1 cellular context compared by ENCODE assay signal in the genomic region with DNA sequence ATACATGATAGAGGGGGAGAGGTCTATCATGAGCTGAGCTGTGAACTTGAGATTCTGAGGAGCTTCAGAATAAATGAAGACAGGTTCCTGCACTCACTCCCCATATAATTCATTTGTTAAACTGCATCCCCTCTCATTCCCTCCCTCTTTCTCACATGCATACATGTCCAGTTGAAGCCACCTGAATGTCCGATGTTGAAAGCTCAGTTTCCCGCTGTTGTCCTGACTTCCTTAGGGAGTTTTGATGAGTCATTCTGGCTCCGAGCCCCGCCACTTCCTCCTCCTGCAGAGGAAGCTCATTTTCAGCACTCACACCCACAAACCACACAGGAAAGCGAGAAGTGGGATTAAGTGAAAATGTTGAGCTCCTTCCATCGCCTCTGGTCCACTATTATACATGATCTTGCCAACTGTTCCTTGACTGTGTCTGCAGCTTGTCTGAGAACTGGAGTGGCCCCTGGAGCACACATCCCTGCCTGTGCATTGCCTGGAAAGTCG.
TF ChIP-seq lines count a peak whose summit lies in the region.

No MANE protein-coding gene starts in this region.

TF ChIP-seq in K562, 482 proteins besides CTCF, POLR2A, EP300 and RAD21 (continued from another document and continues in another):
- TF ChIP-seq, protein P1, sequence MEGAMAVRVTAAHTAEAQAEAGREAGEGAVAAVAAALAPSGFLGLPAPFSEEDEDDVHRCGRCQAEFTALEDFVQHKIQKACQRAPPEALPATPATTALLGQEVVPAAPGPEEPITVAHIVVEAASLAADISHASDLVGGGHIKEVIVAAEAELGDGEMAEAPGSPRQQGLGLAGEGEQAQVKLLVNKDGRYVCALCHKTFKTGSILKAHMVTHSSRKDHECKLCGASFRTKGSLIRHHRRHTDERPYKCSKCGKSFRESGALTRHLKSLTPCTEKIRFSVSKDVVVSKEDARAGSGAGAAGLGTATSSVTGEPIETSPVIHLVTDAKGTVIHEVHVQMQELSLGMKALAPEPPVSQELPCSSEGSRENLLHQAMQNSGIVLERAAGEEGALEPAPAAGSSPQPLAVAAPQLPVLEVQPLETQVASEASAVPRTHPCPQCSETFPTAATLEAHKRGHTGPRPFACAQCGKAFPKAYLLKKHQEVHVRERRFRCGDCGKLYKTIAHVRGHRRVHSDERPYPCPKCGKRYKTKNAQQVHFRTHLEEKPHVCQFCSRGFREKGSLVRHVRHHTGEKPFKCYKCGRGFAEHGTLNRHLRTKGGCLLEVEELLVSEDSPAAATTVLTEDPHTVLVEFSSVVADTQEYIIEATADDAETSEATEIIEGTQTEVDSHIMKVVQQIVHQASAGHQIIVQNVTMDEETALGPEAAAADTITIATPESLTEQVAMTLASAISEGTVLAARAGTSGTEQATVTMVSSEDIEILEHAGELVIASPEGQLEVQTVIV (CRISPR knock-in tag; IDR thresholded peaks at IDR 0.05; ENCODE audit: borderline replicate concordance): no peak
- TF ChIP-seq RFX1 (IDR thresholded peaks at IDR 0.05) (no peak), NBN (IDR thresholded peaks at IDR 0.05; ENCODE audit: low read depth) (no peak), FOXP1 (CRISPR knock-in tag; IDR thresholded peaks at IDR 0.05) (no peak), NFE2 (IDR thresholded peaks at IDR 0.05; ENCODE audit: low read depth) (peak; percentile 92), IRF9 (tag; IDR thresholded peaks at IDR 0.05) (no peak), RBM22 (IDR thresholded peaks at IDR 0.05; ENCODE audit: low read depth, low read length, poor library complexity, severe bottlenecking) (no peak), MAFK (IDR thresholded peaks at IDR 0.05; ENCODE audit: low read length) (peak; percentile 85), ZBTB8A (IDR thresholded peaks at IDR 0.05; ENCODE audit: partially characterized antibody) (no peak), MLLT1 (IDR thresholded peaks at IDR 0.05) (0 out of 4 replicates have a peak, but pooled peaks of 1 of the 2 experiments have one; percentile 20), GMEB1 (CRISPR knock-in tag; IDR thresholded peaks at IDR 0.05) (no peak), PRMT5 (CRISPR knock-in tag; IDR thresholded peaks at IDR 0.05) (no peak), PBX2 (CRISPR knock-in tag; IDR thresholded peaks at IDR 0.05; ENCODE audit: low read depth) (no peak), PBX2 (tag; conservative IDR thresholded peaks at IDR 0.05; ENCODE audit: low read depth) (no peak), ESRRB (CRISPR knock-in tag; IDR thresholded peaks at IDR 0.05; ENCODE audit: borderline replicate concordance) (no peak), KLF16 (IDR thresholded peaks at IDR 0.05) (no peak), KDM5B (IDR thresholded peaks at IDR 0.05; ENCODE audit: insufficient replicate concordance, low read depth, low read length) (no peak), ZKSCAN8 (CRISPR knock-in tag; IDR thresholded peaks at IDR 0.05) (no peak), ZBTB49 (CRISPR knock-in tag; IDR thresholded peaks at IDR 0.05; ENCODE audit: borderline replicate concordance) (no peak), BRD9 (IDR thresholded peaks at IDR 0.05; ENCODE audit: low read depth, partially characterized antibody) (peak; percentile 38), NONO (IDR thresholded peaks at IDR 0.05; ENCODE audit: low read depth in 2 of 2, low read length in 1 of 2) (no peak), CREB3 (tag; conservative IDR thresholded peaks at IDR 0.05; ENCODE audit: low read depth) (peak; percentile 49; the same call in 1 of the 2 replicates), IRF2 (CRISPR knock-in tag; IDR thresholded peaks at IDR 0.05) (no peak), STAT6 (CRISPR knock-in tag; IDR thresholded peaks at IDR 0.05) (no peak), ZNF668 (CRISPR knock-in tag; IDR thresholded peaks at IDR 0.05) (no peak), JUN (IDR thresholded peaks at IDR 0.05; ENCODE audit: borderline replicate concordance, low read depth, low read length) (peak; percentile 57; the same call in 1 of the 2 replicates), JUN (CRISPR knock-in tag; IDR thresholded peaks at IDR 0.05; ENCODE audit: borderline replicate concordance) (no peak), FOXK1 (CRISPR knock-in tag; IDR thresholded peaks at IDR 0.05; ENCODE audit: borderline replicate concordance) (no peak), ETV5 (CRISPR knock-in tag; IDR thresholded peaks at IDR 0.05; ENCODE audit: low read depth) (no peak), ZNF57 (CRISPR knock-in tag; IDR thresholded peaks at IDR 0.05) (no peak), NCOA2 (IDR thresholded peaks at IDR 0.05; ENCODE audit: partially characterized antibody in 2 of 2) (no peak), ASH1L (IDR thresholded peaks at IDR 0.05; ENCODE audit: borderline replicate concordance, low read depth, partially characterized antibody) (no peak), ZKSCAN3 (CRISPR knock-in tag; IDR thresholded peaks at IDR 0.05) (no peak)
- TF ChIP-seq, protein P2, sequence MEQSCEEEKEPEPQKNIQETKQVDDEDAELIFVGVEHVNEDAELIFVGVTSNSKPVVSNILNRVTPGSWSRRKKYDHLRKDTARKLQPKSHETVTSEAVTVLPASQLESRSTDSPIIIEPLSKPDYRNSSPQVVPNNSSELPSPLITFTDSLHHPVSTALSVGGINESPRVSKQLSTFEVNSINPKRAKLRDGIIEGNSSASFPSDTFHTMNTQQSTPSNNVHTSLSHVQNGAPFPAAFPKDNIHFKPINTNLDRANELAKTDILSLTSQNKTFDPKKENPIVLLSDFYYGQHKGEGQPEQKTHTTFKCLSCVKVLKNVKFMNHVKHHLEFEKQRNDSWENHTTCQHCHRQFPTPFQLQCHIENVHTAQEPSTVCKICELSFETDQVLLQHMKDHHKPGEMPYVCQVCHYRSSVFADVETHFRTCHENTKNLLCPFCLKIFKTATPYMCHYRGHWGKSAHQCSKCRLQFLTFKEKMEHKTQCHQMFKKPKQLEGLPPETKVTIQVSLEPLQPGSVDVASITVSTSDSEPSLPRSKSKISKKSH (CRISPR knock-in tag; IDR thresholded peaks at IDR 0.05): no peak
- TF ChIP-seq, protein P3, sequence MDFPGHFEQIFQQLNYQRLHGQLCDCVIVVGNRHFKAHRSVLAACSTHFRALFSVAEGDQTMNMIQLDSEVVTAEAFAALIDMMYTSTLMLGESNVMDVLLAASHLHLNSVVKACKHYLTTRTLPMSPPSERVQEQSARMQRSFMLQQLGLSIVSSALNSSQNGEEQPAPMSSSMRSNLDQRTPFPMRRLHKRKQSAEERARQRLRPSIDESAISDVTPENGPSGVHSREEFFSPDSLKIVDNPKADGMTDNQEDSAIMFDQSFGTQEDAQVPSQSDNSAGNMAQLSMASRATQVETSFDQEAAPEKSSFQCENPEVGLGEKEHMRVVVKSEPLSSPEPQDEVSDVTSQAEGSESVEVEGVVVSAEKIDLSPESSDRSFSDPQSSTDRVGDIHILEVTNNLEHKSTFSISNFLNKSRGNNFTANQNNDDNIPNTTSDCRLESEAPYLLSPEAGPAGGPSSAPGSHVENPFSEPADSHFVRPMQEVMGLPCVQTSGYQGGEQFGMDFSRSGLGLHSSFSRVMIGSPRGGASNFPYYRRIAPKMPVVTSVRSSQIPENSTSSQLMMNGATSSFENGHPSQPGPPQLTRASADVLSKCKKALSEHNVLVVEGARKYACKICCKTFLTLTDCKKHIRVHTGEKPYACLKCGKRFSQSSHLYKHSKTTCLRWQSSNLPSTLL (IDR thresholded peaks at IDR 0.05): no peak
- TF ChIP-seq, protein P4, sequence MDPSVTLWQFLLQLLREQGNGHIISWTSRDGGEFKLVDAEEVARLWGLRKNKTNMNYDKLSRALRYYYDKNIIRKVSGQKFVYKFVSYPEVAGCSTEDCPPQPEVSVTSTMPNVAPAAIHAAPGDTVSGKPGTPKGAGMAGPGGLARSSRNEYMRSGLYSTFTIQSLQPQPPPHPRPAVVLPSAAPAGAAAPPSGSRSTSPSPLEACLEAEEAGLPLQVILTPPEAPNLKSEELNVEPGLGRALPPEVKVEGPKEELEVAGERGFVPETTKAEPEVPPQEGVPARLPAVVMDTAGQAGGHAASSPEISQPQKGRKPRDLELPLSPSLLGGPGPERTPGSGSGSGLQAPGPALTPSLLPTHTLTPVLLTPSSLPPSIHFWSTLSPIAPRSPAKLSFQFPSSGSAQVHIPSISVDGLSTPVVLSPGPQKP (CRISPR knock-in tag; IDR thresholded peaks at IDR 0.05): no peak
